ENCODE assay signal across 8 cellular contexts in genomic region chr20:56440346-56441007, GRCh38. TPM values are rescaled to one million over a fixed set of nuclear protein-coding genes. Genes with fewer than 3 reads are reported as not detected.
A peak's percentile ranks its signal among the peaks of the same experiment; 100 is the strongest.
DNase-seq lines count a peak whose midpoint lies in the region; ATAC-seq and TF ChIP-seq lines count a peak whose summit lies in the region.

No MANE protein-coding gene starts in this region.

- H3K4me3 Mint-ChIP-seq in natural killer cell treated with Interleukin-12 subunit alpha and Interleukin-12 subunit beta and Interleukin-15 and Interleukin-18, amount 100 ng/mL, for 72 hours: peak overlapping the region; percentile 74

- TF ChIP-seq CTCF in GM12864 (IDR thresholded peaks at IDR 0.05; ENCODE audit: low read depth, low read length, missing control alignments) (no peak), esophagus squamous epithelium (IDR thresholded peaks at IDR 0.05) (no peak)

- no peaks in the 10 kb centered on the region for H3K36me3 Mint-ChIP-seq in natural killer cell treated with Interleukin-12 subunit alpha and Interleukin-12 subunit beta and Interleukin-15 and Interleukin-18, amount 100 ng/mL, for 72 hours

- H3K4me3 ChIP-seq in GM12864 (ENCODE audit: low read depth, low read length) (no peak overlapping the region), esophagus squamous epithelium (no peak overlapping the region)

- H3K9me3 Mint-ChIP-seq in natural killer cell treated with Interleukin-12 subunit alpha and Interleukin-12 subunit beta and Interleukin-15 and Interleukin-18, amount 100 ng/mL, for 72 hours: no peaks in the 10 kb centered on the region

- 59 to 66% methylated on average over 4 of the region's 4 CpGs for WGBS in esophagus squamous epithelium, 2 donors

- peak; percentile 77 for ATAC-seq in HG02852 (IDR thresholded peaks at IDR 0.05; ENCODE audit: unreplicated experiment)
- ATAC-seq in natural killer cell treated with Interleukin-12 subunit alpha and Interleukin-12 subunit beta and Interleukin-15 and Interleukin-18, amount 100 ng/mL, for 72 hours: peak; percentile 77 to 87
- ATAC-seq in GM21529 (IDR thresholded peaks at IDR 0.05; ENCODE audit: unreplicated experiment): no peak

- no peaks in the 10 kb centered on the region for H3K9me3 ChIP-seq in esophagus squamous epithelium

- TF ChIP-seq POLR2A in esophagus squamous epithelium (IDR thresholded peaks at IDR 0.05): no peak

- H3K4me1 Mint-ChIP-seq in natural killer cell treated with Interleukin-12 subunit alpha and Interleukin-12 subunit beta and Interleukin-15 and Interleukin-18, amount 100 ng/mL, for 72 hours (ENCODE audit: low read depth in 2 of 2): peaks cover 40 to 42% of the 10 kb centered on the region in 2 donors

- peak overlapping the region in 2 of 4 donors; percentile 55 to 56 for H3K27ac ChIP-seq in esophagus squamous epithelium

- H3K27ac Mint-ChIP-seq in natural killer cell treated with Interleukin-12 subunit alpha and Interleukin-12 subunit beta and Interleukin-15 and Interleukin-18, amount 100 ng/mL, for 72 hours: peak overlapping the region; percentile 77 to 81

- DNase-seq in GM12864 (ENCODE audit: low read depth): peak; percentile 34
- peak; percentile 48 for DNase-seq in activated CD8-positive, alpha-beta memory T cell treated with anti-CD3 and anti-CD28 coated beads, Interleukin-2, amount 50 U/mL, for 4 hours
- peak; percentile 92 for DNase-seq in natural killer cell treated with Interleukin-12 subunit alpha and Interleukin-12 subunit beta and Interleukin-15 and Interleukin-18, amount 100 ng/mL, for 72 hours (ENCODE audit: low spot score)
- DNase-seq in esophagus squamous epithelium (lab: John Stamatoyannopoulos, UW): no peak
- DNase-seq in NCI-H1436 (lab: John Stamatoyannopoulos, UW): no peak
- no peak for DNase-seq in NCI-H1105 (lab: John Stamatoyannopoulos, UW)

- H3K36me3 ChIP-seq in esophagus squamous epithelium: no peaks in the 10 kb centered on the region

- H3K27me3 ChIP-seq in esophagus squamous epithelium: no peaks in the 10 kb centered on the region

- no peaks in the 10 kb centered on the region for H3K27me3 Mint-ChIP-seq in natural killer cell treated with Interleukin-12 subunit alpha and Interleukin-12 subunit beta and Interleukin-15 and Interleukin-18, amount 100 ng/mL, for 72 hours

- H3K4me1 ChIP-seq in esophagus squamous epithelium: peaks cover 0 to 37% (median 4%) of the 10 kb centered on the region in 3 donors

- intact Hi-C loops in esophagus squamous epithelium (cut with DNase I): no loop called here

RNA-seq across cellular contexts. Expression of gene RTF2, which starts 27.9 kb away (rescaled TPM):
- total RNA-seq in natural killer cell treated with Interleukin-12 subunit alpha and Interleukin-12 subunit beta and Interleukin-15 and Interleukin-18, amount 100 ng/mL, for 72 hours: 10 to 100 TPM; 78.5 to 92.2 TPM
- 10 to 100 TPM; 40.3 to 53.6 (median 44.7) TPM for total RNA-seq in esophagus squamous epithelium

RNA-seq across cellular contexts. Expression of gene CASS4, which starts 28.4 kb away (rescaled TPM):
- 1 to 10 TPM; 1.3 to 4.1 TPM for total RNA-seq in natural killer cell treated with Interleukin-12 subunit alpha and Interleukin-12 subunit beta and Interleukin-15 and Interleukin-18, amount 100 ng/mL, for 72 hours
- total RNA-seq in esophagus squamous epithelium: 1 to 10 TPM in 1 of 4 donors, under 1 TPM in 3; 0.22 to 1.3 (median 0.63) TPM

RNA-seq across cellular contexts. Expression of gene CSTF1, which starts 48.0 kb away (rescaled TPM):
- 10 to 100 TPM; 39.6 to 40.1 TPM for total RNA-seq in natural killer cell treated with Interleukin-12 subunit alpha and Interleukin-12 subunit beta and Interleukin-15 and Interleukin-18, amount 100 ng/mL, for 72 hours
- total RNA-seq in esophagus squamous epithelium: 10 to 100 TPM; 13.2 to 33.5 (median 24.1) TPM

RNA-seq across cellular contexts. Expression of gene AURKA, which starts 48.5 kb away (rescaled TPM):
- total RNA-seq in natural killer cell treated with Interleukin-12 subunit alpha and Interleukin-12 subunit beta and Interleukin-15 and Interleukin-18, amount 100 ng/mL, for 72 hours: 10 to 100 TPM; 45.1 to 80.8 TPM
- 10 to 100 TPM in 2 of 4 donors, 1 to 10 TPM in 2; 2.9 to 25.8 (median 12.3) TPM for total RNA-seq in esophagus squamous epithelium

Comparison
In these comparisons a context has a peak if more than half of its experiments do, and no peak if none do; other contexts are left out.
1. DNase-seq: peak in GM12864 (single experiment), activated CD8-positive, alpha-beta memory T cell treated with anti-CD3 and anti-CD28 coated beads, Interleukin-2, amount 50 U/mL, for 4 hours (single experiment) and natural killer cell treated with Interleukin-12 subunit alpha and Interleukin-12 subunit beta and Interleukin-15 and Interleukin-18, amount 100 ng/mL, for 72 hours (single experiment); none in esophagus squamous epithelium (single experiment), NCI-H1436 (single experiment) and NCI-H1105 (single experiment).